1 cellular context compared by ENCODE assay signal in genomic region chr11:75073459-75074190, GRCh38.
TF ChIP-seq lines count a peak whose summit lies in the region.

No MANE protein-coding gene starts in this region.

TF ChIP-seq in K562, 482 proteins besides CTCF, POLR2A, EP300 and RAD21:
- TF ChIP-seq NFIX (CRISPR knock-in tag; IDR thresholded peaks at IDR 0.05; ENCODE audit: low read depth) = no peak
- TF ChIP-seq CEBPB (tag; IDR thresholded peaks at IDR 0.05) = peak; percentile 69
- TF ChIP-seq E2F3 (CRISPR knock-in tag; IDR thresholded peaks at IDR 0.05) = no peak
- TF ChIP-seq SREBF2 (CRISPR knock-in tag; IDR thresholded peaks at IDR 0.05) = no peak
- 0 out of 2 replicates have a peak, but pooled peaks have one; percentile 22 for TF ChIP-seq CEBPG (CRISPR knock-in tag; IDR thresholded peaks at IDR 0.05)
- peak in 1 of 2 experiments; percentile 42; a peak in 1 of 4 replicates for TF ChIP-seq CEBPG (tag; conservative IDR thresholded peaks at IDR 0.05 in 1 of 2, IDR thresholded peaks at IDR 0.05 in 1 of 2)
